Comparison of ENCODE assay signal across 7 cellular contexts in genomic region chr2:10434885-10435419, GRCh38. TPM values are rescaled to one million over a fixed set of nuclear protein-coding genes. Genes with fewer than 3 reads are reported as not detected.
A peak's percentile ranks its signal among the peaks of the same experiment; 100 is the strongest.
DNase-seq lines count a peak whose midpoint lies in the region; ATAC-seq and TF ChIP-seq lines count a peak whose summit lies in the region.

No MANE protein-coding gene starts in this region.

- WGBS in mammary epithelial cell (ENCODE audit: low coverage, missing lambda C conversion rate): 27% methylated on average over 6 of the region's 19 CpGs

- H3K9me3 ChIP-seq in WERI-Rb-1 (ENCODE audit: severe bottlenecking) (no peaks in the 10 kb centered on the region), mammary epithelial cell (replicated peaks; ENCODE audit: insufficient read depth, low read length) (no peaks in the 10 kb centered on the region)

- H3K27ac ChIP-seq in WERI-Rb-1 (no peak overlapping the region), mammary epithelial cell (ENCODE audit: insufficient read depth, low read depth, low read length) (no peak overlapping the region)

- H4K20me1 ChIP-seq in mammary epithelial cell (ENCODE audit: insufficient read depth, low read length): no peaks in the 10 kb centered on the region

- DNase-seq in GM13976 (ENCODE audit: low spot score) (peak; percentile 93), NCI-H2171 (lab: John Stamatoyannopoulos, UW) (peak; percentile 80), WERI-Rb-1 (peak; percentile 87), mammary epithelial cell (peak; percentile 41), left colon (peak in 1 of 2 donors; percentile 80)
- peak; percentile 58 to 77 for DNase-seq in stimulated activated CD4-positive, alpha-beta T cell treated with anti-CD3 and anti-CD28 coated beads, Interleukin-4, amount 100 ng/mL, for 48 hours (ENCODE audit: low read depth in 2 of 2)

- no peaks in the 10 kb centered on the region for H3K79me2 ChIP-seq in mammary epithelial cell (ENCODE audit: insufficient read depth, low read length)

- ATAC-seq in HG02943 (IDR thresholded peaks at IDR 0.05; ENCODE audit: low read depth, unreplicated experiment) (peak; percentile 67), left colon (peak; percentile 51)

- no peak overlapping the region for H3K9ac ChIP-seq in mammary epithelial cell (ENCODE audit: insufficient read depth, low read length)

- no TSS peak for BruUV-seq in mammary epithelial cell (replicated peaks; lab: Mats Ljungman, UMichigan)

- H3K36me3 ChIP-seq in WERI-Rb-1 (peaks cover 18% of the 10 kb centered on the region), mammary epithelial cell (ENCODE audit: insufficient read depth, low read length) (peaks cover 6% of the 10 kb centered on the region)

- in situ Hi-C loops in GM13976 (cut with MboI; ENCODE audit: low sequenced_read_pairs, unreplicated experiment) (no loop called here), mammary epithelial cell (cut with MboI; ENCODE audit: low sequenced_read_pairs in 2 of 2) (loop anchor here (5.0 to 10.0 kb wide), 2 partner anchors 360 to 368 kb away; no protein-coding TSS in a partner anchor)

- dilution Hi-C loops in mammary epithelial cell (cut with HindIII; ENCODE audit: low sequenced_read_pairs): loop anchor here (5.0 to 25.0 kb wide), 2 partner anchors 308 to 623 kb away; no protein-coding TSS in a partner anchor

- CTCF ChIA-PET in mammary epithelial cell (lab: Charles Lee; ENCODE audit: low non-redundant PET): interaction anchor here (0.6 to 1.1 kb wide), 5 partner anchors 224 to 399 kb away, joined by 3 to 11 read pairs (median 4); no protein-coding TSS in a partner anchor

- H3K4me2 ChIP-seq in mammary epithelial cell (ENCODE audit: insufficient read depth, low read depth, low read length): no peak overlapping the region

- H2AFZ ChIP-seq in mammary epithelial cell (ENCODE audit: low read depth, low read length): no peak overlapping the region

- peaks cover 4% of the 10 kb centered on the region for H3K4me1 ChIP-seq in mammary epithelial cell (ENCODE audit: insufficient read depth, low read length)

- no peaks in the 10 kb centered on the region for H3K27me3 ChIP-seq in WERI-Rb-1 (ENCODE audit: insufficient read depth, low read depth, severe bottlenecking)
- H3K27me3 ChIP-seq in mammary epithelial cell (ENCODE audit: insufficient read depth, low read length): no peaks in the 10 kb centered on the region

- TF ChIP-seq CTCF in GM13976 (IDR thresholded peaks at IDR 0.05; ENCODE audit: borderline replicate concordance, control extremely low read depth, extremely low read depth, insufficient read depth, missing control alignments) (peak; percentile 95), WERI-Rb-1 (IDR thresholded peaks at IDR 0.05; ENCODE audit: low read depth, low read length) (peak; percentile 97), mammary epithelial cell (conservative IDR thresholded peaks at IDR 0.05 in 1 of 2, IDR thresholded peaks at IDR 0.05 in 1 of 2; ENCODE audit: extremely low read depth in 1 of 2, insufficient read depth in 1 of 2, low read depth in 1 of 2, low read length in 2 of 2) (peak; percentile 89 to 96)

- H3K4me3 ChIP-seq in WERI-Rb-1 (ENCODE audit: low read depth, low read length) (no peak overlapping the region), mammary epithelial cell (replicated peaks in 1 of 3; ENCODE audit: insufficient read depth in 1 of 3, low read depth in 2 of 3, low read length in 3 of 3) (no peak overlapping the region)

- intact Hi-C loops in mammary epithelial cell (cut with micrococcal nuclease) (loop anchor here (1.0 to 10.0 kb wide), 6 partner anchors 234 to 665 kb away; no protein-coding TSS in a partner anchor), left colon (cut with DNase I, micrococcal nuclease) (loop anchor here in 1 of 2 donors (5.0 kb wide), 1 partner anchor 363 kb away; no protein-coding TSS in a partner anchor)

RNA-seq across cellular contexts. Expression of gene ODC1, which starts 13.2 kb away (rescaled TPM):
- total RNA-seq in mammary epithelial cell (100 to 1,000 TPM in 1 of 2 donors, 10 to 100 TPM in 1; 64.0 to 161 TPM), left colon (10 to 100 TPM; 41.5 to 44.6 TPM)
- polyA plus RNA-seq in mammary epithelial cell: 253 TPM
- polyA minus RNA-seq in mammary epithelial cell: 493 TPM
